In genomic region chr18:22450766-22451165, GRCh38 we compare ENCODE assay signal across 14 cellular contexts. TPM values are rescaled to one million over a fixed set of nuclear protein-coding genes. Genes with fewer than 3 reads are reported as not detected.
"Had no signal": no experiment of that assay in that cellular context is flagged by ENCODE, and none has a peak within 500 bp of the region (broad histone marks: within the 10 kb centered on the region; RNA-seq: fewer than 3 reads in every experiment).

No MANE protein-coding gene starts in this region.

RNA-seq across cellular contexts. Expression of gene CTAGE1, which starts 33.1 kb away (rescaled TPM):
- total RNA-seq: activated B cell treated with CpG ODN at 0.5 μM for 24 hours; activated CD4-positive, alpha-beta memory T cell treated with anti-CD3 and anti-CD28 coated beads for 36 hours; activated CD4-positive, alpha-beta memory T cell treated with anti-CD3 and anti-CD28 coated beads, Interleukin-2, amount 10 ng/mL, durations not matched to agents 7 days and 5 days; activated CD4-positive, alpha-beta T cell treated with anti-CD3 and anti-CD28 coated beads for 36 hours; activated CD4-positive, alpha-beta T cell treated with anti-CD3 and anti-CD28 coated beads, Interleukin-2, amount 10 ng/mL, durations not matched to agents 24 days and 14 days; activated CD4-positive, alpha-beta T cell treated with anti-CD3 and anti-CD28 coated beads, Interleukin-2, amount 10 ng/mL, durations not matched to agents 7 days and 5 days; activated CD8-positive, alpha-beta memory T cell treated with anti-CD3 and anti-CD28 coated beads for 36 hours; activated CD8-positive, alpha-beta memory T cell treated with anti-CD3 and anti-CD28 coated beads, Interleukin-2, amount 10 ng/mL, durations not matched to agents 7 days and 5 days; activated CD8-positive, alpha-beta T cell treated with anti-CD3 and anti-CD28 coated beads for 36 hours; activated CD8-positive, alpha-beta T cell treated with anti-CD3 and anti-CD28 coated beads, Interleukin-2, amount 10 ng/mL, durations not matched to agents 7 days and 5 days; T-helper 1 cell treated with Interleukin-12 subunit alpha and Interleukin-12 subunit beta and Interleukin-4 antibody, amounts not matched to agents 30 ng/mL and 1 ng/mL, for 36 hours; T-helper 17 cell; T-helper 2 cell treated with Interferon-gamma antibody and Interleukin-4, amounts not matched to agents 100 ng/mL and 5 ng/mL, for 36 hours; WTC11 had no signal
